16 cellular contexts compared by ENCODE assay signal in the genomic region with DNA sequence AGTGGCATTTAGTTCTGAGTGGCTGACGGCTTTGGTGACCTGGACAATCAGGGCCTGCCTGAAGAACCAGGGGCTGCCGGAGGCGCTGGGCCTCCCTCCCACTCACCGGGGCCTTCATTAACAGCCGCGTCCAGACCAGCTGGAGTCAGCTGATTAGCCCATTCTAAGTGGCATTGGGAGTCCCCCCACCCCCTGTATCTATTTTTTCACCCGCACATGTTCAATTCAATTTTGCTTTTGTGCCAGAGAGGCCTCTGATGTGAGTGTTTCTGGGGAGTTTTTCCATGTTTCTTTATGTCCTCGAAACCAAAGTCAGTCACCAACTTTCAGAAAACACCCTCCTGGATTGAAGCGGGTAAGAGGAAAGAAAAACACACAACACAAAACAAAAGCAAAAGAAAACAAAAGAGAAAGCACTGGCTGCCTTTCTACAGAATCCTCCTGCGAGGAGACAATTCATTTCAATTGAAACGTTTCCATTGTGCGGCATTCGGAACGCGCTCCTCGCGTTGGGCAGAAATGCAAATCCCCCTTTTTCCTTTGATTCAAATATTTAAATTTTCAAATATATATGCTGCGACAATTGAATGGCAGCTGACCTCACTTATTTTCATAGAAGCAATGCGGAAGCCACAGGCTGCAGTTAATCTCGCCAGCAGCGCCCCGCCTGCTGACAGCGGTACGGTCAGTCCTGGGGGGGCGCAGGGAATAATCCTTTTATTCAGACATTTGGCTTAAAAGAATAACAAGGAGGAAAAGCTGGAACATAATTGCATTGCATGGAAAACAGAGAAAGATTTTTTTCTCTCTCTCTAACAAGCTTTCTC. TPM values are rescaled to one million over a fixed set of nuclear protein-coding genes. Genes with fewer than 3 reads are reported as not detected.
DNase-seq lines count a peak whose midpoint lies in the region; ATAC-seq, FAIRE-seq and TF ChIP-seq lines count a peak whose summit lies in the region.
"Had no signal": no experiment of that assay in that cellular context is flagged by ENCODE, and none has a peak within 500 bp of the region (broad histone marks: within the 10 kb centered on the region; RNA-seq: fewer than 3 reads in every experiment).

No MANE protein-coding gene starts in this region.

- TF ChIP-seq RAD21 in GM12878 (IDR thresholded peaks at IDR 0.05; ENCODE audit: insufficient read depth, low read depth, low read length) = no peak

- H3K36me3 Mint-ChIP-seq in IgD-negative memory B cell = no peaks in the 10 kb centered on the region
- H3K36me3 Mint-ChIP-seq in stimulated activated effector memory CD8-positive, alpha-beta T cell treated with anti-CD3 and anti-CD28 coated beads, Interleukin-12 subunit alpha, Interleukin-12 subunit beta, amount 100 ng/mL, for 72 hours = peaks cover 7% of the 10 kb centered on the region

- no peak for TF ChIP-seq CTCF in GM12878 (IDR thresholded peaks at IDR 0.05 in 2 of 3, conservative IDR thresholded peaks at IDR 0.05 in 1 of 3; ENCODE audit: control insufficient read depth in 2 of 3, extremely low read depth in 1 of 3, insufficient read depth in 1 of 3, low read depth in 3 of 3, low read length in 3 of 3)

- no peak for ATAC-seq in GM12878
- ATAC-seq in stimulated activated effector memory CD8-positive, alpha-beta T cell treated with anti-CD3 and anti-CD28 coated beads, Interleukin-12 subunit alpha, Interleukin-12 subunit beta, amount 100 ng/mL, for 72 hours = no peak
- ATAC-seq: activated T-helper 17 cell treated with anti-CD3 and anti-CD28 coated beads, Interleukin-2, amount 50 U/mL, for 72 hours; body of pancreas; mucosa of descending colon; Panc1 had no signal

- H3K36me3 ChIP-seq in GM12878 (ENCODE audit: control insufficient read depth in 2 of 2, insufficient read depth in 2 of 2, low read length in 1 of 2) = no peaks in the 10 kb centered on the region
- H3K36me3 ChIP-seq: right atrium auricular region had no signal

- WGBS in GM12878 (ENCODE audit: insufficient coverage, insufficient replicate concordance, low lambda C conversion rate, missing lambda C conversion rate) = 37% methylated on average over 25 of the region's 25 CpGs

- peak overlapping the region; percentile 48 to 89 (median 76) for H3K4me3 Mint-ChIP-seq in IgD-negative memory B cell
- peak overlapping the region; percentile 20 for H3K4me3 Mint-ChIP-seq in stimulated activated effector memory CD8-positive, alpha-beta T cell treated with anti-CD3 and anti-CD28 coated beads, Interleukin-12 subunit alpha, Interleukin-12 subunit beta, amount 100 ng/mL, for 72 hours
- H3K4me3 Mint-ChIP-seq: activated T-helper 17 cell treated with anti-CD3 and anti-CD28 coated beads, Interleukin-2, amount 50 U/mL, for 72 hours had no signal

- peaks cover 32% of the 10 kb centered on the region for H3K27me3 Mint-ChIP-seq in IgD-negative memory B cell

- SMC1A ChIA-PET in GM12878 (lab: Charles Lee; ENCODE audit: uncharacterized antibody, unreplicated experiment) = no interaction called here

- CTCF ChIA-PET in GM12878 (lab: Yijun Ruan, JAX) = no interaction called here

- no TSS peak for BruUV-seq in GM12878 (replicated peaks; lab: Mats Ljungman, UMichigan)

- H3K27ac ChIP-seq in GM12878 (ENCODE audit: control insufficient read depth, insufficient read depth) (no peak overlapping the region), layer of hippocampus (ENCODE audit: low read depth, low read length) (peak overlapping the region; percentile 88)
- H3K27ac ChIP-seq: body of pancreas, right atrium auricular region had no signal

- no peak overlapping the region for H3K27ac Mint-ChIP-seq in IgD-negative memory B cell
- H3K27ac Mint-ChIP-seq in stimulated activated effector memory CD8-positive, alpha-beta T cell treated with anti-CD3 and anti-CD28 coated beads, Interleukin-12 subunit alpha, Interleukin-12 subunit beta, amount 100 ng/mL, for 72 hours = no peak overlapping the region
- H3K27ac Mint-ChIP-seq: activated T-helper 17 cell treated with anti-CD3 and anti-CD28 coated beads, Interleukin-2, amount 50 U/mL, for 72 hours had no signal

- TF ChIP-seq POLR2A in GM12878 (IDR thresholded peaks at IDR 0.05; ENCODE audit: low read depth, low read length) = no peak

- peaks cover 0 to 3% (median 0%) of the 10 kb centered on the region in 3 donors for H3K9me3 Mint-ChIP-seq in IgD-negative memory B cell
- H3K9me3 Mint-ChIP-seq in stimulated activated effector memory CD8-positive, alpha-beta T cell treated with anti-CD3 and anti-CD28 coated beads, Interleukin-12 subunit alpha, Interleukin-12 subunit beta, amount 100 ng/mL, for 72 hours = no peaks in the 10 kb centered on the region
- H3K9me3 Mint-ChIP-seq: activated T-helper 17 cell treated with anti-CD3 and anti-CD28 coated beads, Interleukin-2, amount 50 U/mL, for 72 hours had no signal

- H3K4me3 ChIP-seq in GM12878 = no peak overlapping the region
- H3K4me3 ChIP-seq: body of pancreas, mucosa of descending colon had no signal

- in situ Hi-C loops in GM12878 (cut with MboI) = no loop called here

- H3K27me3 ChIP-seq in GM12878 (replicated peaks in 1 of 2; ENCODE audit: control insufficient read depth in 2 of 2, insufficient read depth in 2 of 2, low read length in 1 of 2) (peaks cover 2 to 5% of the 10 kb centered on the region in 2 experiments; a peak in 3 of 4 replicates), layer of hippocampus (ENCODE audit: control insufficient read depth, insufficient read depth, low read length) (no peaks in the 10 kb centered on the region)

- H3K4me1 Mint-ChIP-seq in IgD-negative memory B cell = peaks cover 0 to 6% (median 2%) of the 10 kb centered on the region in 3 donors
- peaks cover 13% of the 10 kb centered on the region for H3K4me1 Mint-ChIP-seq in stimulated activated effector memory CD8-positive, alpha-beta T cell treated with anti-CD3 and anti-CD28 coated beads, Interleukin-12 subunit alpha, Interleukin-12 subunit beta, amount 100 ng/mL, for 72 hours
- H3K4me1 Mint-ChIP-seq: activated T-helper 17 cell treated with anti-CD3 and anti-CD28 coated beads, Interleukin-2, amount 50 U/mL, for 72 hours had no signal

- H4K20me1 ChIP-seq in GM12878 (ENCODE audit: control insufficient read depth, insufficient read depth) = no peaks in the 10 kb centered on the region

- no peak overlapping the region for H3K4me2 ChIP-seq in GM12878 (ENCODE audit: control insufficient read depth, insufficient read depth)

- no peak overlapping the region for H2AFZ ChIP-seq in GM12878 (ENCODE audit: control insufficient read depth, low read depth, low read length)

- H3K9ac ChIP-seq in GM12878 (ENCODE audit: control insufficient read depth, insufficient read depth, low read length) = no peak overlapping the region; the same call in 1 of the 2 replicates

- H3K79me2 ChIP-seq in GM12878 (ENCODE audit: control insufficient read depth, insufficient read depth, low read length) = no peaks in the 10 kb centered on the region

- intact Hi-C loops in GM12878 (cut with micrococcal nuclease; ENCODE audit: unreplicated experiment) = no loop called here

- RAD21 ChIA-PET in GM12878 (lab: Charles Lee; ENCODE audit: unreplicated experiment) = no interaction called here

- no peak for TF ChIP-seq EP300 in GM12878 (IDR thresholded peaks at IDR 0.05; ENCODE audit: borderline replicate concordance in 1 of 2, control insufficient read depth in 1 of 2, low read depth in 2 of 2, low read length in 2 of 2)

- no peak for DNase-seq in GM12878 (ENCODE audit: low read depth, low spot score)
- DNase-seq in stimulated activated effector memory CD8-positive, alpha-beta T cell treated with anti-CD3 and anti-CD28 coated beads, Interleukin-12 subunit alpha, Interleukin-12 subunit beta, amount 100 ng/mL, for 72 hours (ENCODE audit: low spot score in 2 of 2) = no peak
- no peak for DNase-seq in cerebellar cortex (ENCODE audit: low spot score)
- DNase-seq in cortex of kidney (lab: John Stamatoyannopoulos, UW) = no peak
- no peak for DNase-seq in mesenteric fat pad (ENCODE audit: low spot score)
- DNase-seq: activated CD4-positive, alpha-beta T cell treated with anti-CD3 and anti-CD28 coated beads, Interleukin-2, amount 50 U/mL, for 48 hours; body of pancreas; HCEC 1CT; NCI-H345; SW 1271 had no signal

- no peaks in the 10 kb centered on the region; the same call in 2 of the 3 replicates for H3K9me3 ChIP-seq in GM12878 (replicated peaks; ENCODE audit: control insufficient read depth, insufficient read depth, low read length)
- H3K9me3 ChIP-seq: body of pancreas, mucosa of descending colon, right atrium auricular region had no signal

- POLR2A ChIA-PET in GM12878 (lab: Charles Lee) = no interaction called here

- no peaks in the 10 kb centered on the region for H3K4me1 ChIP-seq in GM12878 (ENCODE audit: control insufficient read depth, insufficient read depth, low read length)

- no peak for FAIRE-seq in GM12878 (lab: Jason Lieb, UNC)

TF ChIP-seq in GM12878, 131 proteins besides CTCF, POLR2A, EP300 and RAD21 (continues in another document):
- TF ChIP-seq, protein P1, sequence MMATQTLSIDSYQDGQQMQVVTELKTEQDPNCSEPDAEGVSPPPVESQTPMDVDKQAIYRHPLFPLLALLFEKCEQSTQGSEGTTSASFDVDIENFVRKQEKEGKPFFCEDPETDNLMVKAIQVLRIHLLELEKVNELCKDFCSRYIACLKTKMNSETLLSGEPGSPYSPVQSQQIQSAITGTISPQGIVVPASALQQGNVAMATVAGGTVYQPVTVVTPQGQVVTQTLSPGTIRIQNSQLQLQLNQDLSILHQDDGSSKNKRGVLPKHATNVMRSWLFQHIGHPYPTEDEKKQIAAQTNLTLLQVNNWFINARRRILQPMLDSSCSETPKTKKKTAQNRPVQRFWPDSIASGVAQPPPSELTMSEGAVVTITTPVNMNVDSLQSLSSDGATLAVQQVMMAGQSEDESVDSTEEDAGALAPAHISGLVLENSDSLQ (IDR thresholded peaks at IDR 0.05) = peak; percentile 41; the same call in 1 of the 2 replicates

RNA-seq across cellular contexts. Expression of a gene that starts 17.6 kb away (rescaled TPM):
- polyA plus RNA-seq in IgD-negative memory B cell (not detected), GM12878 (2011; rRNA removed) (0.05 TPM in 1 of 2 replicates, not detected in the other), GM12878 (2014; fragmentation: Illumina TruSeq; extraction: Trizol) (not detected in 2 replicates), GM12878 (2014; fragmentation: Nextera tagmentation; extraction: Ambion mirVana) (not detected), GM12878 (2014; rRNA removed) (not detected in 2 replicates), GM12878 (2016; fragmentation: Nextera tagmentation; extraction: Ambion mirVana) (under 1 TPM in 1 of 2 experiments, not detected in 1; 0.14 TPM)
- total RNA-seq in GM12878 (2013; cell fraction: nucleolus; rRNA removed) = 0.59 TPM in 1 of 2 replicates, not detected in the other
- total RNA-seq in GM12878 (2014; rRNA removed) (not detected in 2 replicates), GM12878 (2014; rRNA removed; fragmentation: Illumina TruSeq; extraction: Trizol) (not detected in 2 replicates), GM12878 (2021) (0.19 and 0.21 TPM in 2 replicates), mesenteric fat pad (252 TPM)
- not detected for polyA plus RNA-seq in GM12878 (2011; ENCODE audit: low read depth)
- polyA plus RNA-seq in GM12878 (2011; cell fraction: cytosol; rRNA removed) = 0.08 and 0.09 TPM in 2 replicates
- 0.09 and 0.19 TPM in 2 replicates for polyA plus RNA-seq in GM12878 (2011; cell fraction: nucleus; rRNA removed)
- 0.35 and 0.37 TPM in 2 replicates for polyA plus RNA-seq in GM12878 (2012)
- polyA minus RNA-seq in GM12878 (2011; rRNA and poly(A)+ RNA removed) = not detected in 2 replicates
- 1.5 TPM in 1 of 2 replicates, not detected in the other for polyA minus RNA-seq in GM12878 (2011; cell fraction: cytosol; rRNA and poly(A)+ RNA removed)
- polyA minus RNA-seq in GM12878 (2011; cell fraction: nucleus; rRNA and poly(A)+ RNA removed) = 0.29 and 0.48 TPM in 2 replicates

Comparison
In these comparisons a context has a peak if more than half of its experiments do, and no peak if none do; other contexts are left out.
1. RNA of a gene that starts 17.6 kb away (total RNA-seq): 252 TPM in mesenteric fat pad (single experiment); 0.19 to 0.59 TPM in GM12878; every median in the first group is over 100 times any median in the second.